30 cellular contexts compared by ENCODE assay signal in the genomic region with DNA sequence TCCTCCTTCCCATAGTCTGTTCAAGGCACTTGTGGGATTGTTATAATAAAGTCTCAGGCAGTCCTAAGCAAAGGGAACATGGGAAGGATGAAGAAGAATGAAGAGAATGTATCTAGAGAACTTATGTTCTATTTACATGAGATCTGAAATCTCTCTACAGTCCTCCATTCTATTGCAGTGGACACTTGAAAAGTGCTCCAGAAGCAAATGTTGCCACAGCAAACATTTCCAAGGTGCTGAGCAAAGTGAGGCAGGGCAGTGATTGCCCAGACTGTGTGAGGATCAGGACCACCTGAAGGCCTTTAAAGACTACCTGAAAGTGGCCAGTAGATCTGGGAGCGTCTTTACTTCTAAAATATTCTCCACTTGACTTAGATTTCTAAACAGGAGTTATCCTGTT.
"Had no signal": no experiment of that assay in that cellular context is flagged by ENCODE, and none has a peak within 500 bp of the region (broad histone marks: within the 10 kb centered on the region; RNA-seq: fewer than 3 reads in every experiment).

No MANE protein-coding gene starts in this region.

- H3K79me2 ChIP-seq: parathyroid adenoma had no signal

- H3K27ac Mint-ChIP-seq: naive B cell; naive thymus-derived CD8-positive, alpha-beta T cell; natural killer cell treated with Interleukin-12 subunit alpha and Interleukin-12 subunit beta and Interleukin-15 and Interleukin-18, amount 100 ng/mL, for 72 hours; nephron progenitor cell; progenitor cell of endocrine pancreas; stimulated activated effector memory CD8-positive, alpha-beta T cell treated with anti-CD3 and anti-CD28 coated beads, Interleukin-12 subunit alpha, Interleukin-12 subunit beta, amount 100 ng/mL, for 72 hours; stimulated activated naive B cell treated with anti-CD40 and anti-IgM and Interleukin-4, amounts not matched to agents 10 μg/mL and 1 μg/mL and 100 μg/mL, for 72 hours; stimulated activated naive CD8-positive, alpha-beta T cell treated with anti-CD3 and anti-CD28 coated beads, Interleukin-15, Interleukin-2, amounts not matched to agents 100 ng/mL and 50 ng/mL, for 24 hours; type B pancreatic cell had no signal

- H3K4me1 ChIP-seq: parathyroid adenoma, psoas muscle, right lobe of liver, sigmoid colon, stomach, tibial artery, transverse colon, uterus had no signal

- H3K4me1 Mint-ChIP-seq: naive B cell; naive thymus-derived CD8-positive, alpha-beta T cell; nephron progenitor cell; neural crest cell; stimulated activated effector memory CD8-positive, alpha-beta T cell treated with anti-CD3 and anti-CD28 coated beads, Interleukin-12 subunit alpha, Interleukin-12 subunit beta, amount 100 ng/mL, for 72 hours had no signal

- H3K36me3 ChIP-seq: neutrophil, ovary, right lobe of liver, sigmoid colon, stomach, tibial artery, transverse colon, uterus had no signal

- ATAC-seq: naive thymus-derived CD8-positive, alpha-beta T cell; natural killer cell treated with Interleukin-12 subunit alpha and Interleukin-12 subunit beta and Interleukin-15 and Interleukin-18, amount 100 ng/mL, for 72 hours; psoas muscle; right cardiac atrium; right lobe of liver; stimulated activated effector memory CD8-positive, alpha-beta T cell treated with anti-CD3 and anti-CD28 coated beads, Interleukin-12 subunit alpha, Interleukin-12 subunit beta, amount 100 ng/mL, for 72 hours had no signal

- H3K9me3 Mint-ChIP-seq: naive thymus-derived CD8-positive, alpha-beta T cell; natural killer cell treated with Interleukin-12 subunit alpha and Interleukin-12 subunit beta and Interleukin-15 and Interleukin-18, amount 100 ng/mL, for 72 hours; stimulated activated naive CD8-positive, alpha-beta T cell treated with anti-CD3 and anti-CD28 coated beads, Interleukin-15, Interleukin-2, amounts not matched to agents 100 ng/mL and 50 ng/mL, for 24 hours; type B pancreatic cell had no signal

- H3K9me3 ChIP-seq: neutrophil, ovary, psoas muscle, right lobe of liver, sigmoid colon, stomach, testis, tibial artery, transverse colon, uterus had no signal

- H3K27me3 ChIP-seq: neutrophil, ovary, right lobe of liver, sigmoid colon, stomach, testis, tibial artery, transverse colon, uterus had no signal

- H3K4me3 ChIP-seq: ovary, psoas muscle, right lobe of liver, sigmoid colon, stomach, testis, tibial artery, transverse colon, uterus had no signal

- DNase-seq: naive B cell; naive thymus-derived CD8-positive, alpha-beta T cell; nephron progenitor cell; occipital lobe; ovary; posterior cingulate gyrus; psoas muscle; right cardiac atrium; right lobe of liver; sigmoid colon; small intestine; stimulated activated CD4-positive, alpha-beta T cell treated with anti-CD3 and anti-CD28 coated beads, Interleukin-15, amount 100 ng/mL, for 24 hours; stimulated activated CD4-positive, alpha-beta T cell treated with anti-CD3 and anti-CD28 coated beads, Interleukin-2, amount 100 ng/mL, for 24 hours; stimulated activated CD4-positive, alpha-beta T cell treated with anti-CD3 and anti-CD28 coated beads, Interleukin-2, amount 100 ng/mL, for 48 hours; stimulated activated CD4-positive, alpha-beta T cell treated with anti-CD3 and anti-CD28 coated beads, Interleukin-4, amount 100 ng/mL, for 24 hours; stimulated activated naive CD4-positive, alpha-beta T cell treated with Interleukin-2 at 50 U/mL for 16 hours; stomach; testis; tibial artery; transverse colon; uterus had no signal

- H3K4me3 Mint-ChIP-seq: naive B cell; naive thymus-derived CD8-positive, alpha-beta T cell; natural killer cell treated with Interleukin-12 subunit alpha and Interleukin-12 subunit beta and Interleukin-15 and Interleukin-18, amount 100 ng/mL, for 72 hours; nephron progenitor cell; neural crest cell; stimulated activated effector memory CD8-positive, alpha-beta T cell treated with anti-CD3 and anti-CD28 coated beads, Interleukin-12 subunit alpha, Interleukin-12 subunit beta, amount 100 ng/mL, for 72 hours; stimulated activated naive B cell treated with anti-CD40 and anti-IgM and Interleukin-4, amounts not matched to agents 10 μg/mL and 1 μg/mL and 100 μg/mL, for 72 hours; stimulated activated naive CD8-positive, alpha-beta T cell treated with anti-CD3 and anti-CD28 coated beads, Interleukin-15, Interleukin-2, amounts not matched to agents 100 ng/mL and 50 ng/mL, for 24 hours; type B pancreatic cell had no signal

- H3K27me3 Mint-ChIP-seq: naive B cell; natural killer cell treated with Interleukin-12 subunit alpha and Interleukin-12 subunit beta and Interleukin-15 and Interleukin-18, amount 100 ng/mL, for 72 hours had no signal

- H2AFZ ChIP-seq: parathyroid adenoma had no signal

- H3K36me3 Mint-ChIP-seq: naive B cell; naive thymus-derived CD8-positive, alpha-beta T cell; natural killer cell treated with Interleukin-12 subunit alpha and Interleukin-12 subunit beta and Interleukin-15 and Interleukin-18, amount 100 ng/mL, for 72 hours; stimulated activated effector memory CD8-positive, alpha-beta T cell treated with anti-CD3 and anti-CD28 coated beads, Interleukin-12 subunit alpha, Interleukin-12 subunit beta, amount 100 ng/mL, for 72 hours; stimulated activated naive B cell treated with anti-CD40 and anti-IgM and Interleukin-4, amounts not matched to agents 10 μg/mL and 1 μg/mL and 100 μg/mL, for 72 hours; type B pancreatic cell had no signal

- H3K27ac ChIP-seq: neutrophil, ovary, parathyroid adenoma, psoas muscle, right lobe of liver, sigmoid colon, stomach, testis, tibial artery, transverse colon, uterus had no signal

- H3K9ac ChIP-seq: parathyroid adenoma had no signal
